ENCODE assay signal across 1 cellular context in genomic region chr19:21362291-21362690, GRCh38.
TF ChIP-seq lines count a peak whose summit lies in the region.

No MANE protein-coding gene starts in this region.

TF ChIP-seq in HepG2, 621 proteins besides CTCF, POLR2A, EP300 and RAD21:
- TF ChIP-seq AFF4 (CRISPR knock-in tag; IDR thresholded peaks at IDR 0.05) = no peak
- no peak for TF ChIP-seq ZMYM4 (CRISPR knock-in tag; IDR thresholded peaks at IDR 0.05)
- no peak for TF ChIP-seq ZNF574 (CRISPR knock-in tag; IDR thresholded peaks at IDR 0.05)
- no peak for TF ChIP-seq KDM5B (CRISPR knock-in tag; IDR thresholded peaks at IDR 0.05; ENCODE audit: borderline replicate concordance)
- no peak for TF ChIP-seq PATZ1 (CRISPR knock-in tag; IDR thresholded peaks at IDR 0.05)
- no peak for TF ChIP-seq ZNF160 (CRISPR knock-in tag; IDR thresholded peaks at IDR 0.05)
- no peak for TF ChIP-seq GABPB1 (CRISPR knock-in tag; IDR thresholded peaks at IDR 0.05)
- TF ChIP-seq ZNF616 (CRISPR knock-in tag; IDR thresholded peaks at IDR 0.05; ENCODE audit: low read depth) = no peak
- TF ChIP-seq SP5 (CRISPR knock-in tag; IDR thresholded peaks at IDR 0.05; ENCODE audit: borderline replicate concordance, low read depth) = no peak
- TF ChIP-seq ZC3H4 (CRISPR knock-in tag; IDR thresholded peaks at IDR 0.05; ENCODE audit: borderline replicate concordance) = no peak
- no peak for TF ChIP-seq KDM4B (CRISPR knock-in tag; IDR thresholded peaks at IDR 0.05)
- TF ChIP-seq HNRNPUL1 (IDR thresholded peaks at IDR 0.05; ENCODE audit: low read depth, low read length) = no peak
